Comparison of ENCODE assay signal across 24 cellular contexts in the genomic region with DNA sequence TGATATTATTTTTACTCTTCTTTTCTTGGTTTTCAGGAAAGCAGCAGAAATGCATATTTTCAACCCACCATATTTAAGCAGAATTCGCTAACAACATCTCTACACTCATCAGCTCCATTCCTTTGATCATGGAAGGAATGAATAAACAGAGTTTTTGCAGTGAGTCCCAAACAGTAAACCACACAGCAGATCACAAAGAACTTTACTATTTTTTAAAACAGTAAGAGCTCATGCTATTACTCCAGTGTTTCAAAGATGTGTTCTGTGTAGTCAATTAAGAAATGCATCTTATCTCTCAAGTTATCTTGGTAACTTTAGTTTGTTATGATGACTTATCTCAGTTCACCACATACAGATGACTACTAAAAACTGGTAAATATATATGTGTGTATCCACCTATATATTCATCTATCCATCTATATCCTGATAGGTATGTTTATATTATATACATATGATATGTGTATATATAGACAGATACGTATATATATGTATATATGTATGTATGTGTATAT.
"Had no signal": no experiment of that assay in that cellular context is flagged by ENCODE, and none has a peak within 500 bp of the region (broad histone marks: within the 10 kb centered on the region; RNA-seq: fewer than 3 reads in every experiment).

No MANE protein-coding gene starts in this region.

- H3K27ac ChIP-seq: Peyer's patch, SJCRH30 had no signal

- H3K4me1 ChIP-seq: Peyer's patch, SJCRH30 had no signal

- FAIRE-seq: HepG2 had no signal

- H3K36me3 ChIP-seq: Peyer's patch, SJCRH30 had no signal

- H3K27me3 ChIP-seq: Peyer's patch, SJCRH30 had no signal

- ATAC-seq: HepG2, PC-3, Right ventricle myocardium inferior, SK-N-SH treated with all-trans-retinoic acid at 6 μM for 48 hours had no signal

- DNase-seq: IMR-90; Kasumi-1; KG1; MM.1S; NCI-H1092 treated with DMSO at 0.1 percent for 48 hours; NCI-H1436; NCI-H187; NCI-H2029; NCI-H2081 treated with DMSO at 0.1 percent for 48 hours; NCI-H2171; NCI-H226; NCI-H446; NCI-H510A; NCI-H524 treated with DMSO at 0.1 percent for 48 hours; NCI-H69; NCI-H774; NK-92 treated with Interleukin-12 subunit alpha and Interleukin-12 subunit beta, amount 100 ng/mL, for 24 hours; PC-3; Peyer's patch; SHP77 treated with DMSO at 0.1 percent for 48 hours; SJCRH30 had no signal

- H3K9me3 ChIP-seq: Peyer's patch, SJCRH30 had no signal

- H3K4me3 ChIP-seq: Peyer's patch, SJCRH30 had no signal
